ENCODE assay signal across 8 cellular contexts in genomic region chrX:51802917-51803688, GRCh38. TPM values are rescaled to one million over a fixed set of nuclear protein-coding genes. Genes with fewer than 3 reads are reported as not detected.
DNase-seq lines count a peak whose midpoint lies in the region; ATAC-seq and TF ChIP-seq lines count a peak whose summit lies in the region.

No MANE protein-coding gene starts in this region.

- H3K27me3 Mint-ChIP-seq in activated CD4-positive, alpha-beta T cell treated with anti-CD3 and anti-CD28 coated beads for 36 hours: no peaks in the 10 kb centered on the region

- H3K4me1 Mint-ChIP-seq in activated CD4-positive, alpha-beta T cell treated with anti-CD3 and anti-CD28 coated beads for 36 hours: peaks cover 21% of the 10 kb centered on the region

- ATAC-seq in GM18502 (IDR thresholded peaks at IDR 0.05; ENCODE audit: poor library complexity, unreplicated experiment): peak; percentile 90
- ATAC-seq in HG02885 (IDR thresholded peaks at IDR 0.05; ENCODE audit: poor library complexity, unreplicated experiment): peak; percentile 92
- peak; percentile 93 for ATAC-seq in activated CD4-positive, alpha-beta T cell treated with anti-CD3 and anti-CD28 coated beads for 36 hours
- peak; percentile 91 to 98 (median 96) for ATAC-seq in right lobe of liver

- H3K4me3 Mint-ChIP-seq in activated CD4-positive, alpha-beta T cell treated with anti-CD3 and anti-CD28 coated beads for 36 hours: peak overlapping the region; percentile 100

- H3K9me3 Mint-ChIP-seq in activated CD4-positive, alpha-beta T cell treated with anti-CD3 and anti-CD28 coated beads for 36 hours (ENCODE audit: low read depth): no peaks in the 10 kb centered on the region

- POLR2A ChIA-PET in activated CD4-positive, alpha-beta T cell treated with anti-CD3 and anti-CD28 coated beads for 36 hours (lab: Charles Lee): no interaction called here

- H3K27ac ChIP-seq in coronary artery (no peak overlapping the region), right lobe of liver (no peak overlapping the region)

- TF ChIP-seq CTCF in coronary artery (IDR thresholded peaks at IDR 0.05): no peak
- TF ChIP-seq CTCF in right lobe of liver (IDR thresholded peaks at IDR 0.05): no peak

- TF ChIP-seq POLR2A in right lobe of liver (IDR thresholded peaks at IDR 0.05): no peak

- 11% methylated on average over 24 of the region's 26 CpGs for WGBS in right lobe of liver (ENCODE audit: insufficient coverage, low coverage, low lambda C conversion rate, missing lambda C conversion rate)

- H3K27me3 ChIP-seq in right lobe of liver: no peaks in the 10 kb centered on the region

- H3K36me3 ChIP-seq in right lobe of liver: no peaks in the 10 kb centered on the region

- no peaks in the 10 kb centered on the region for H3K9me3 ChIP-seq in right lobe of liver

- H3K36me3 Mint-ChIP-seq in activated CD4-positive, alpha-beta T cell treated with anti-CD3 and anti-CD28 coated beads for 36 hours (ENCODE audit: low read depth): peaks cover 10% of the 10 kb centered on the region

- peak overlapping the region; percentile 75 for H3K4me3 ChIP-seq in coronary artery
- H3K4me3 ChIP-seq in right lobe of liver: peak overlapping the region; percentile 52 to 72 (median 63)

- intact Hi-C loops in activated CD4-positive, alpha-beta T cell treated with anti-CD3 and anti-CD28 coated beads for 36 hours (cut with DNase I, micrococcal nuclease): loop anchor here (1.0 to 10.0 kb wide), 4 partner anchors 60 to 308 kb away; partner anchors contain the start of genes GSPT2 (in 2 of the 2), MAGED1 (in 1 of the 2) and NUDT11 (in 1 of the 2)
- intact Hi-C loops in right lobe of liver (cut with DNase I): no loop called here

- peak; percentile 63 for DNase-seq in NCI-H2171 treated with DMSO at 0.1 percent for 48 hours (lab: John Stamatoyannopoulos, UW)
- peak; percentile 72 for DNase-seq in activated CD4-positive, alpha-beta T cell treated with anti-CD3 and anti-CD28 coated beads for 36 hours
- DNase-seq in coronary artery (ENCODE audit: low spot score): no peak
- DNase-seq in right lobe of liver: peak; percentile 52 to 62 (median 59)
- peak; percentile 28 to 31 for DNase-seq in stimulated activated CD4-positive, alpha-beta T cell treated with anti-CD3 and anti-CD28 coated beads, Interleukin-4, amount 100 ng/mL, for 48 hours (ENCODE audit: low read depth in 2 of 2)
- no peak for DNase-seq in SKM-1 treated with dmso at 0.1 percent for 144 hours (lab: John Stamatoyannopoulos, UW; ENCODE audit: unreplicated experiment)

- CTCF ChIA-PET in activated CD4-positive, alpha-beta T cell treated with anti-CD3 and anti-CD28 coated beads for 36 hours (lab: Charles Lee): interaction anchor here (0.8 kb wide), 1 partner anchor 162 kb away, joined by 3 read pairs; no protein-coding TSS in a partner anchor

- H3K4me1 ChIP-seq in right lobe of liver: no peaks in the 10 kb centered on the region

- H3K27ac Mint-ChIP-seq in activated CD4-positive, alpha-beta T cell treated with anti-CD3 and anti-CD28 coated beads for 36 hours: peak overlapping the region; percentile 98

RNA-seq across cellular contexts. Expression of gene GSPT2, which starts 59.9 kb away (rescaled TPM):
- total RNA-seq in activated CD4-positive, alpha-beta T cell treated with anti-CD3 and anti-CD28 coated beads for 36 hours: 10 to 100 TPM; 11.2 to 11.6 TPM
- 1 to 10 TPM; 3.6 to 8.7 (median 6.6) TPM for total RNA-seq in right lobe of liver

Comparison
In these comparisons a context has a peak if more than half of its experiments do, and no peak if none do; other contexts are left out.
1. DNase-seq: peak in NCI-H2171 treated with DMSO at 0.1 percent for 48 hours (single experiment), activated CD4-positive, alpha-beta T cell treated with anti-CD3 and anti-CD28 coated beads for 36 hours (single experiment), right lobe of liver (3 of 3) and stimulated activated CD4-positive, alpha-beta T cell treated with anti-CD3 and anti-CD28 coated beads, Interleukin-4, amount 100 ng/mL, for 48 hours (2 of 2); none in coronary artery (single experiment) and SKM-1 treated with dmso at 0.1 percent for 144 hours (single experiment).
2. intact Hi-C loops: an anchor here in activated CD4-positive, alpha-beta T cell treated with anti-CD3 and anti-CD28 coated beads for 36 hours (1.0 to 10.0 kb wide); none called in right lobe of liver.
3. Peak in every context shown above with its lines, with median percentiles within 50 percentile points of each other: ATAC-seq.